Comparison of ENCODE assay signal across 29 cellular contexts in the genomic region with DNA sequence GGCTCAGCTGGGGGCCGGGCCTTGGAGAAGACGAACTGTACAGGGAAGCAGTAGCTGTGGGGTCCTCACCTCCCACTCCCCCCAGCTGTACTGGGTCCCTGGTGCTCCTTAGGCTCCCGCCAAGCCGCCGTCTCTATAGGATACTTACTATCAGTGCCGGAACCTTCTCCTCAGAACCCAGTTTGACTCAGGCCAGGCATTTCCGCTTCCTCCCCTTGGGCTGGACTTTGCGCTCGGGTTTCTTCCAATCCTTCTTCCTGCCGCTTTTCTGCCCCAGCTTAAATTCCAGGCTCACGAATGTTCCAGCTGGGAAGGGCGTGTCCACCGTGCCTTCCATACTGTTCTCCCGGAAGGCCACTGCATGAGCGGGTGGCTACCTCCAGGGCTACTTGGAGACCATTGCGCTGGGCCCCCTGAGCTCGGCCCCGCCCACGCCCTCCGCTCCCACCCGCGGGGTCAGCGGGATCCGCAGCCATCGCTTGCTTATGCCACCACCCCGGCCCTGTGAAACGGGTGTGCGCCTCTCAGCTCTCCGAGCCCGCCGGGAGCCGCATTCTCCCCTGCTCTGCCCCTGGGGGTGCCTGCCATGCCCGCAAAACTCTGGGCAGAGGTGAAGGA.
DNase-seq lines count a peak whose midpoint lies in the region; ATAC-seq and TF ChIP-seq lines count a peak whose summit lies in the region.
"Had no signal": no experiment of that assay in that cellular context is flagged by ENCODE, and none has a peak within 500 bp of the region (broad histone marks: within the 10 kb centered on the region; RNA-seq: fewer than 3 reads in every experiment).

No MANE protein-coding gene starts in this region.

- no peaks in the 10 kb centered on the region for H3F3A ChIP-seq in SK-N-SH (replicated peaks; ENCODE audit: insufficient read depth)

- H3K27ac ChIP-seq in SK-N-SH (ENCODE audit: low read depth in 2 of 2, low read length in 1 of 2) (peak overlapping the region in 1 of 2 experiments; percentile 17; a peak in 1 of 4 replicates), upper lobe of right lung (no peak overlapping the region)
- H3K27ac ChIP-seq in CD4-positive, alpha-beta T cell (ENCODE audit: low read depth, low read length): no peak overlapping the region
- H3K27ac ChIP-seq: HL-60, PC-9, SJSA1 had no signal

- no peak for TF ChIP-seq EP300 in SK-N-SH (IDR thresholded peaks at IDR 0.05; ENCODE audit: borderline replicate concordance in 1 of 2, low read depth in 1 of 2, low read length in 1 of 2)

- no peaks in the 10 kb centered on the region for H3K36me3 Mint-ChIP-seq in CD4-positive, alpha-beta T cell (ENCODE audit: low read depth)
- H3K36me3 Mint-ChIP-seq: CD14-positive monocyte had no signal

- intact Hi-C loops in upper lobe of right lung (cut with DNase I): no loop called here
- intact Hi-C loops in CD4-positive, alpha-beta T cell (cut with DNase I, micrococcal nuclease): no loop called here

- H2AFZ ChIP-seq in SK-N-SH (ENCODE audit: low read depth): peak overlapping the region; percentile 88
- H2AFZ ChIP-seq: PC-9 had no signal

- TF ChIP-seq RAD21 in SK-N-SH (IDR thresholded peaks at IDR 0.05; ENCODE audit: low read length): no peak

- DNase-seq in NCI-H2029 treated with DMSO at 0.1 percent for 48 hours (lab: John Stamatoyannopoulos, UW): peak; percentile 25
- DNase-seq in NCI-H2029 (lab: John Stamatoyannopoulos, UW): no peak
- peak; percentile 10 for DNase-seq in HT1080 (ENCODE audit: low read depth)
- peak; percentile 55 for DNase-seq in SK-N-SH
- no peak for DNase-seq in upper lobe of right lung
- no peak for DNase-seq in activated T-cell treated with anti-CD3 and anti-CD28 coated beads, Interleukin-2, amount 50 U/mL, for 1 hour
- DNase-seq in H7: no peak
- DNase-seq in CD4-positive, alpha-beta T cell: no peak
- DNase-seq: 8988T; ACHN; BE2C; Calu3; GOT3; Karpas-422; NCI-H1092; NCI-H1436; NCI-H187; NCI-H2107; NCI-H526 treated with DMSO at 0.1 percent for 48 hours; NK-92 treated with Interleukin-12 subunit alpha and Interleukin-12 subunit beta, amount 100 ng/mL, for 24 hours; PC-9; Right ventricle myocardium superior; RPMI8226; T-helper 1 cell had no signal

- no peak overlapping the region; the same call in 1 of the 2 replicates for H3K9ac ChIP-seq in SK-N-SH

- TF ChIP-seq CTCF in SK-N-SH (IDR thresholded peaks at IDR 0.05) (no peak), upper lobe of right lung (IDR thresholded peaks at IDR 0.05) (no peak)
- TF ChIP-seq CTCF in CD4-positive, alpha-beta T cell (IDR thresholded peaks at IDR 0.05): no peak

- H3K27me3 ChIP-seq in SK-N-SH (ENCODE audit: insufficient read depth) (no peaks in the 10 kb centered on the region), upper lobe of right lung (no peaks in the 10 kb centered on the region), H7 (ENCODE audit: control insufficient read depth, insufficient read depth, low read length) (no peaks in the 10 kb centered on the region)
- no peaks in the 10 kb centered on the region for H3K27me3 ChIP-seq in CD4-positive, alpha-beta T cell (ENCODE audit: control insufficient read depth, insufficient read depth, low read length)
- H3K27me3 ChIP-seq: BE2C, SJSA1 had no signal

- H3K4me1 Mint-ChIP-seq in CD4-positive, alpha-beta T cell (ENCODE audit: low read depth): no peaks in the 10 kb centered on the region
- H3K4me1 Mint-ChIP-seq: CD14-positive monocyte had no signal

- H3K4me3 ChIP-seq in SK-N-SH (ENCODE audit: low read depth in 2 of 2, low read length in 1 of 2) (peak overlapping the region; percentile 54 to 62), upper lobe of right lung (no peak overlapping the region), H7 (ENCODE audit: insufficient read depth, low read depth, low read length) (no peak overlapping the region)
- H3K4me3 ChIP-seq: GM12878, PC-9, SJSA1 had no signal

- H3K4me1 ChIP-seq in SK-N-SH (ENCODE audit: control insufficient read depth in 1 of 2, insufficient read depth in 2 of 2, low read depth in 1 of 2, low read length in 1 of 2) (no peaks in the 10 kb centered on the region), upper lobe of right lung (no peaks in the 10 kb centered on the region)
- H3K4me1 ChIP-seq: BE2C, SJSA1 had no signal

- peak overlapping the region; percentile 78 for H3K4me2 ChIP-seq in SK-N-SH
- H3K4me2 ChIP-seq: PC-9 had no signal

- no peaks in the 10 kb centered on the region for H3K27me3 Mint-ChIP-seq in CD4-positive, alpha-beta T cell

- CTCF ChIA-PET in SK-N-SH (lab: Yijun Ruan, JAX): interaction anchor here (1.4 kb wide), 1 partner anchor 17 kb away, joined by 3 read pairs; no protein-coding TSS in a partner anchor
- CTCF ChIA-PET in CD4-positive, alpha-beta T cell (lab: Charles Lee): no interaction called here

- 13% methylated on average over 28 of the region's 33 CpGs for WGBS in SK-N-SH (ENCODE audit: low lambda C conversion rate)

- peak; percentile 28 for ATAC-seq in upper lobe of right lung
- ATAC-seq in CD4-positive, alpha-beta T cell (ENCODE audit: poor library complexity): no peak
- ATAC-seq: GM12878, HepG2 had no signal

- no peaks in the 10 kb centered on the region for H4K20me1 ChIP-seq in SK-N-SH (ENCODE audit: insufficient read depth)

- H3K36me3 ChIP-seq in SK-N-SH (replicated peaks in 1 of 2; ENCODE audit: control insufficient read depth in 1 of 2, insufficient read depth in 2 of 2, low read length in 1 of 2) (no peaks in the 10 kb centered on the region), upper lobe of right lung (no peaks in the 10 kb centered on the region), H7 (replicated peaks; ENCODE audit: control insufficient read depth, insufficient read depth, low read length) (no peaks in the 10 kb centered on the region)
- H3K36me3 ChIP-seq: BE2C, SJSA1 had no signal

- no peak overlapping the region for H3K27ac Mint-ChIP-seq in CD4-positive, alpha-beta T cell
- H3K27ac Mint-ChIP-seq: CD14-positive monocyte had no signal

- peaks cover 17% of the 10 kb centered on the region for H3K9me3 Mint-ChIP-seq in CD4-positive, alpha-beta T cell

- H3K9me3 ChIP-seq in SK-N-SH (no peaks in the 10 kb centered on the region), upper lobe of right lung (peaks cover 2% of the 10 kb centered on the region)
- peaks cover 4% of the 10 kb centered on the region for H3K9me3 ChIP-seq in CD4-positive, alpha-beta T cell (ENCODE audit: control insufficient read depth, low read length)
- H3K9me3 ChIP-seq: BE2C, SJSA1 had no signal

- no peaks in the 10 kb centered on the region for H3K9me2 ChIP-seq in SK-N-SH

- H3K79me2 ChIP-seq in SK-N-SH (ENCODE audit: insufficient read depth): no peaks in the 10 kb centered on the region

- no peak overlapping the region for H3K4me3 Mint-ChIP-seq in CD4-positive, alpha-beta T cell
- H3K4me3 Mint-ChIP-seq: CD14-positive monocyte had no signal

- POLR2A ChIA-PET in SK-N-SH (lab: Yijun Ruan, JAX): no interaction called here
- POLR2A ChIA-PET in CD4-positive, alpha-beta T cell (lab: Charles Lee): no interaction called here

TF ChIP-seq in SK-N-SH, 30 proteins besides CTCF, POLR2A, EP300 and RAD21 (continues in another document):
- no peak for TF ChIP-seq MXI1 (IDR thresholded peaks at IDR 0.05; ENCODE audit: low read depth, low read length)
- TF ChIP-seq SIN3A (IDR thresholded peaks at IDR 0.05; ENCODE audit: borderline replicate concordance, low read depth, low read length): 0 out of 2 replicates have a peak, but pooled peaks have one; percentile 29
- TF ChIP-seq YY1 (IDR thresholded peaks at IDR 0.05; ENCODE audit: low read depth): peak; percentile 56; the same call in 1 of the 2 replicates
- no peak for TF ChIP-seq JUND (IDR thresholded peaks at IDR 0.05)
- no peak for TF ChIP-seq GATA2 (CRISPR knock-in tag; IDR thresholded peaks at IDR 0.05)
- peak; percentile 83 for TF ChIP-seq MAX (IDR thresholded peaks at IDR 0.05; ENCODE audit: low read depth)
- TF ChIP-seq FOXJ3 (CRISPR knock-in tag; IDR thresholded peaks at IDR 0.05): no peak
- TF ChIP-seq TEAD4 (IDR thresholded peaks at IDR 0.05; ENCODE audit: borderline replicate concordance, insufficient read depth): no peak
- no peak for TF ChIP-seq SMC3 (IDR thresholded peaks at IDR 0.05; ENCODE audit: low read depth, low read length)
- no peak for TF ChIP-seq FOXM1 (IDR thresholded peaks at IDR 0.05; ENCODE audit: low read depth)
- TF ChIP-seq, protein P1, sequence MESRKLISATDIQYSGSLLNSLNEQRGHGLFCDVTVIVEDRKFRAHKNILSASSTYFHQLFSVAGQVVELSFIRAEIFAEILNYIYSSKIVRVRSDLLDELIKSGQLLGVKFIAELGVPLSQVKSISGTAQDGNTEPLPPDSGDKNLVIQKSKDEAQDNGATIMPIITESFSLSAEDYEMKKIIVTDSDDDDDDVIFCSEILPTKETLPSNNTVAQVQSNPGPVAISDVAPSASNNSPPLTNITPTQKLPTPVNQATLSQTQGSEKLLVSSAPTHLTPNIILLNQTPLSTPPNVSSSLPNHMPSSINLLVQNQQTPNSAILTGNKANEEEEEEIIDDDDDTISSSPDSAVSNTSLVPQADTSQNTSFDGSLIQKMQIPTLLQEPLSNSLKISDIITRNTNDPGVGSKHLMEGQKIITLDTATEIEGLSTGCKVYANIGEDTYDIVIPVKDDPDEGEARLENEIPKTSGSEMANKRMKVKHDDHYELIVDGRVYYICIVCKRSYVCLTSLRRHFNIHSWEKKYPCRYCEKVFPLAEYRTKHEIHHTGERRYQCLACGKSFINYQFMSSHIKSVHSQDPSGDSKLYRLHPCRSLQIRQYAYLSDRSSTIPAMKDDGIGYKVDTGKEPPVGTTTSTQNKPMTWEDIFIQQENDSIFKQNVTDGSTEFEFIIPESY (IDR thresholded peaks at IDR 0.05; ENCODE audit: borderline replicate concordance, low read depth): no peak
- TF ChIP-seq NFIC (IDR thresholded peaks at IDR 0.05; ENCODE audit: borderline replicate concordance): no peak
- 0 out of 2 replicates have a peak, but pooled peaks have one; percentile 52 for TF ChIP-seq TAF1 (IDR thresholded peaks at IDR 0.05; ENCODE audit: borderline replicate concordance, low read depth, low read length)
- peak; percentile 75 for TF ChIP-seq GABPA (IDR thresholded peaks at IDR 0.05; ENCODE audit: low read depth)
- no peak for TF ChIP-seq RFX5 (IDR thresholded peaks at IDR 0.05; ENCODE audit: low read length)
- no peak for TF ChIP-seq RCOR1 (IDR thresholded peaks at IDR 0.05; ENCODE audit: low read length)

Comparison
In these comparisons a context has a peak if more than half of its experiments do, and no peak if none do; other contexts are left out.
1. DNase-seq: peak in NCI-H2029 treated with DMSO at 0.1 percent for 48 hours (single experiment), HT1080 (single experiment) and SK-N-SH (single experiment); none in NCI-H2029 (single experiment), upper lobe of right lung (single experiment), activated T-cell treated with anti-CD3 and anti-CD28 coated beads, Interleukin-2, amount 50 U/mL, for 1 hour (single experiment), H7 (single experiment) and CD4-positive, alpha-beta T cell (0 of 10).
2. H3K4me3 ChIP-seq: peak in SK-N-SH (2 of 2); none in upper lobe of right lung (single experiment) and H7 (single experiment).